ENCODE assay signal across 9 cellular contexts in the genomic region with DNA sequence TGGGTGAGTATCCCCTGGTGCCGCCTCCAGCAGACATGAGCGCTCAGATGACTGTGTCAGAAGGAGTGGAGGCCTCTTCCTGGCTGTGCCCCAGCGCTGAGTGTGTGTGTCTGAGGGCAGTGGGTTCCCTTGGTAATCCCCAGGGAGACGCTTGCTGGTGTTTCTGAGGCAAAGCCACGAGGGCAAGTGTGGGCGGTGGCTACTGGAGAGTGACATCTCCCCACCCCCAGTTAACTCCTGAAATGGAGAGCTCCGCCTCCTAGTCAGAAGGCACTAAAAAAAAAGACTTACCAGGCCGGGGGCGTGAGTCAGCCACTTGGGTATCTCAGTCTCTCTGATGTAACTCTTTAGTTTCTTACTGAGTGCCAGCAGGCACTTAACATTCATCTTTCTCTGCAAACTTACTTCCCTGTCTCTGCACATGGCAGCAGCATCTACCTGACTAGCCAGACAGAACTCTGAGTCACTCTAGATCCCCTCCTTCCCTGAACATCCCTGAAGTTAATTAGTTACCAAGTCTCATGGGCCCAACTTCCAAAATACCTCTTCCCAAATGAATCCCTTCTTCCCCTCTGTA. TPM values are rescaled to one million over a fixed set of nuclear protein-coding genes. Genes with fewer than 3 reads are reported as not detected.
DNase-seq lines count a peak whose midpoint lies in the region; ATAC-seq, FAIRE-seq and TF ChIP-seq lines count a peak whose summit lies in the region.
"Had no signal": no experiment of that assay in that cellular context is flagged by ENCODE, and none has a peak within 500 bp of the region (broad histone marks: within the 10 kb centered on the region; RNA-seq: fewer than 3 reads in every experiment).

No MANE protein-coding gene starts in this region.

- H3K27me3 Mint-ChIP-seq in glutamatergic neuron (ENCODE audit: unreplicated experiment), result peaks cover 13% of the 10 kb centered on the region

- peaks cover 71% of the 10 kb centered on the region for H3K36me3 ChIP-seq in HUES48 (ENCODE audit: control insufficient read depth, insufficient read depth, low read length)
- peaks cover 12 to 25% of the 10 kb centered on the region in 2 donors for H3K36me3 ChIP-seq in kidney (ENCODE audit: control insufficient read depth in 1 of 2, insufficient read depth in 2 of 2, low read length in 2 of 2)

- TF ChIP-seq CTCF in astrocyte of the spinal cord (IDR thresholded peaks at IDR 0.05; ENCODE audit: low read depth, low read length) (no peak), kidney (IDR thresholded peaks at IDR 0.05; ENCODE audit: borderline replicate concordance, extremely low read depth, insufficient read depth) (no peak), glutamatergic neuron (IDR thresholded peaks at IDR 0.05; ENCODE audit: partially characterized antibody, unreplicated experiment) (no peak)

- ATAC-seq in GM21576 (IDR thresholded peaks at IDR 0.05; ENCODE audit: unreplicated experiment), result peak; percentile 87

- DNase-seq in EH (ENCODE audit: low read depth), result peak; percentile 100
- peak; percentile 52 for DNase-seq in T-helper 22 cell (ENCODE audit: low read depth)
- peak; percentile 98 for DNase-seq in astrocyte of the spinal cord (ENCODE audit: low read depth, low spot score)
- peak; percentile 95 for DNase-seq in kidney
- peak; percentile 93 for DNase-seq in stimulated activated CD4-positive, alpha-beta T cell treated with anti-CD3 and anti-CD28 coated beads, Interleukin-4, amount 100 ng/mL, for 24 hours
- DNase-seq in glutamatergic neuron, result no peak

- H3K9ac ChIP-seq in HUES48 (ENCODE audit: low read depth, low read length) (0 out of 2 replicates have a peak overlapping the region, but pooled peaks have one; percentile 18), kidney (ENCODE audit: low read length in 2 of 2) (no peak overlapping the region)

- FAIRE-seq in kidney (lab: Jason Lieb, UNC), result no peak

- peaks cover 12% of the 10 kb centered on the region for H3K36me3 Mint-ChIP-seq in glutamatergic neuron (ENCODE audit: unreplicated experiment)

- H3K4me3 ChIP-seq in HUES48 (ENCODE audit: low read depth, low read length), result no peak overlapping the region
- no peak overlapping the region for H3K4me3 ChIP-seq in astrocyte of the spinal cord (ENCODE audit: low read depth, low read length)
- H3K4me3 ChIP-seq in kidney (ENCODE audit: low read length in 2 of 2), result no peak overlapping the region

- intact Hi-C loops in kidney (cut with DNase I), result no loop called here

- H3K27me3 ChIP-seq in HUES48 (ENCODE audit: control insufficient read depth, insufficient read depth, low read length), result no peaks in the 10 kb centered on the region

- peaks cover 11% of the 10 kb centered on the region for H3K4me1 ChIP-seq in HUES48 (ENCODE audit: control insufficient read depth, insufficient read depth, low read length)
- peaks cover 3 to 7% of the 10 kb centered on the region in 2 donors for H3K4me1 ChIP-seq in kidney (ENCODE audit: control insufficient read depth in 1 of 2, insufficient read depth in 1 of 2, low read depth in 1 of 2, low read length in 2 of 2)

- no peak overlapping the region for H3K27ac Mint-ChIP-seq in glutamatergic neuron (ENCODE audit: unreplicated experiment)

- H3K27ac ChIP-seq in HUES48 (ENCODE audit: low read depth, low read length) (peak overlapping the region; percentile 76), kidney (ENCODE audit: low read depth in 2 of 2, low read length in 2 of 2) (no peak overlapping the region)

- H3K9me3 ChIP-seq in HUES48 (ENCODE audit: control insufficient read depth, insufficient read depth, low read length) (no peaks in the 10 kb centered on the region), kidney (ENCODE audit: control insufficient read depth in 1 of 2, low read length in 2 of 2) (no peaks in the 10 kb centered on the region)

- peaks cover 1% of the 10 kb centered on the region for H3K9me3 Mint-ChIP-seq in glutamatergic neuron (ENCODE audit: unreplicated experiment)

- peaks cover 13% of the 10 kb centered on the region for H3K4me1 Mint-ChIP-seq in glutamatergic neuron (ENCODE audit: low read depth, unreplicated experiment)

- H3K4me3 Mint-ChIP-seq in glutamatergic neuron (ENCODE audit: unreplicated experiment), result no peak overlapping the region

- in situ Hi-C loops in astrocyte of the spinal cord (cut with HindIII; ENCODE audit: low sequenced_read_pairs), result no loop called here

RNA-seq across cellular contexts. Expression of gene ORM2, which starts 19.3 kb away (rescaled TPM):
- not detected for total RNA-seq in kidney
- not detected for polyA plus RNA-seq in kidney (ENCODE audit: insufficient read depth, low read depth, low replicate concordance)
- total RNA-seq in glutamatergic neuron (ENCODE audit: unreplicated experiment), result not detected
- total RNA-seq: glomerular endothelial cell had no signal

RNA-seq across cellular contexts. Expression of gene ORM1, which starts 26.1 kb away (rescaled TPM):
- total RNA-seq in kidney (not detected), glutamatergic neuron (ENCODE audit: unreplicated experiment) (not detected)
- 0.73 TPM for polyA plus RNA-seq in kidney (ENCODE audit: insufficient read depth, low read depth, low replicate concordance)
- total RNA-seq: glomerular endothelial cell had no signal

RNA-seq across cellular contexts. Expression of gene AKNA, which starts 38.8 kb away (rescaled TPM):
- total RNA-seq in kidney, result 52.1 TPM
- polyA plus RNA-seq in kidney (ENCODE audit: insufficient read depth, low read depth, low replicate concordance), result 6.1 TPM
- 32.6 TPM for total RNA-seq in glutamatergic neuron (ENCODE audit: unreplicated experiment)
